8 cellular contexts compared by ENCODE assay signal in the genomic region with DNA sequence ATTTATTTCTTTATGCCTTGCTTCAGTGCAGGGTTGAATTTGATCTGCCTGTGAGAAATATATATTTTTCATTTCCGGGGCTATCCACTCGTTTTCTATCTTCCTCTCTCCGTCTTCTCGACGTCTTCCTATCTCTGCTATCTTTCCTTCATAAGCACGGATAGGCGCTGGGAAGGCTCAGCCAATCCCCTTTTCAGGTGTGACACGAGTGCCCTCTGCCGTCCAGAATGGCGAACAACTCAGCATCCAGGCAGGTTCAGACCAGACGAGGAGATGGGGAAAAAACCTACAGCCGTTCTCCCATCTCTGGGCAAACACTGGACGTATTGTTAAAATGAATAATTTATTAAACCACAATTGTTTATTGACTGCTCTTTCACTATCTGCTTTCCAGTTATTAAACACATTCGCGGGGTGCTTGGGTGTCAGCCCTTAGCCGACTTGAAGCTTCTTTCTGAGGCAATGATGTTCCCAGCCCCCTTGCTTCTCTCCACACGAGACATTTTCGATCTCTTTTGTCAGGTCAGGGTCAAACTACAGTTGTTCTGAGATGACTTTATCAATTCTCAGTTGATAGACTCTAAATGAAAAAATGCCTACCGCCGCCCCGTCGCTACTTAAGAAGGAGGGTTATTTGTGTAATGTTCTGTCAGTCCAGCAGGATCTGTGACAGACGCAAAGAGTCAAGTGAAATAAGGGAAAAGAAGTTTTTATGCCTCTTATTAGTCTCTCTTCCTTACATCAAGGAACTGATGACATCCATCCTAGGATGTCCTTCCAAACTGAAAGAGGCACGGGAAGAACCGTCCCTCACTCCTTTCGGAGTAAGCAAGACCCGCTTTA.
DNase-seq lines count a peak whose midpoint lies in the region; ATAC-seq and TF ChIP-seq lines count a peak whose summit lies in the region.

No MANE protein-coding gene starts in this region.

- intact Hi-C loops in CD4-positive, alpha-beta T cell (cut with DNase I, micrococcal nuclease): no loop called here

- no peaks in the 10 kb centered on the region for H3K4me1 Mint-ChIP-seq in CD4-positive, alpha-beta T cell (ENCODE audit: low read depth)

- H3K36me3 Mint-ChIP-seq in CD4-positive, alpha-beta T cell (ENCODE audit: low read depth): no peaks in the 10 kb centered on the region

- H3K36me3 ChIP-seq in RWPE2 (ENCODE audit: low read depth): no peaks in the 10 kb centered on the region

- no peak for ATAC-seq in CD4-positive, alpha-beta T cell (ENCODE audit: poor library complexity)
- ATAC-seq in RWPE2 (ENCODE audit: low read depth) (peak; percentile 99), GM21737 (IDR thresholded peaks at IDR 0.05; ENCODE audit: unreplicated experiment) (no peak)

- H3K9me3 Mint-ChIP-seq in CD4-positive, alpha-beta T cell: no peaks in the 10 kb centered on the region

- POLR2A ChIA-PET in CD4-positive, alpha-beta T cell (lab: Charles Lee): no interaction called here

- no peaks in the 10 kb centered on the region for H3K27me3 ChIP-seq in CD4-positive, alpha-beta T cell (ENCODE audit: control insufficient read depth, insufficient read depth, low read length)
- no peaks in the 10 kb centered on the region for H3K27me3 ChIP-seq in RWPE2 (ENCODE audit: insufficient read depth, poor library complexity, severe bottlenecking)

- no peak overlapping the region for H3K27ac Mint-ChIP-seq in CD4-positive, alpha-beta T cell

- H3K27me3 Mint-ChIP-seq in CD4-positive, alpha-beta T cell: peaks cover 14% of the 10 kb centered on the region

- no peaks in the 10 kb centered on the region for H3K4me1 ChIP-seq in RWPE2 (ENCODE audit: insufficient read depth, poor library complexity, severe bottlenecking)

- H3K4me3 ChIP-seq in RWPE2 (ENCODE audit: severe bottlenecking) (no peak overlapping the region), cardiac fibroblast (replicated peaks in 1 of 2; ENCODE audit: low read depth in 2 of 2, low read length in 2 of 2) (peak overlapping the region in 1 of 2 donors; percentile 29)

- no peaks in the 10 kb centered on the region for H3K9me3 ChIP-seq in CD4-positive, alpha-beta T cell (ENCODE audit: control insufficient read depth, low read length)
- no peaks in the 10 kb centered on the region for H3K9me3 ChIP-seq in RWPE2 (ENCODE audit: severe bottlenecking)

- DNase-seq in CD4-positive, alpha-beta T cell: peak in 6 of 10 experiments; percentile 12 to 40 (median 21)
- peak; percentile 15 for DNase-seq in GM19238 (ENCODE audit: insufficient read length, low spot score)
- DNase-seq in RWPE2 (ENCODE audit: low spot score): no peak
- DNase-seq in cardiac fibroblast (ENCODE audit: low read depth in 2 of 2): peak; percentile 72 to 82
- peak; percentile 64 for DNase-seq in kidney glomerular epithelial cell (lab: John Stamatoyannopoulos, UW)
- peak; percentile 49 for DNase-seq in stimulated activated CD4-positive, alpha-beta T cell treated with anti-CD3 and anti-CD28 coated beads, Interleukin-4, amount 100 ng/mL, for 1 hour

- peak; percentile 50 for TF ChIP-seq CTCF in CD4-positive, alpha-beta T cell (IDR thresholded peaks at IDR 0.05)
- TF ChIP-seq CTCF in LNCAP (IDR thresholded peaks at IDR 0.05) (peak; percentile 83), RWPE2 (IDR thresholded peaks at IDR 0.05; ENCODE audit: poor library complexity, severe bottlenecking) (peak; percentile 95), cardiac fibroblast (IDR thresholded peaks at IDR 0.05; ENCODE audit: low read depth, low read length) (peak; percentile 78)

- CTCF ChIA-PET in CD4-positive, alpha-beta T cell (lab: Charles Lee): no interaction called here

- no peak overlapping the region for H3K4me3 Mint-ChIP-seq in CD4-positive, alpha-beta T cell

- H3K27ac ChIP-seq in CD4-positive, alpha-beta T cell (ENCODE audit: low read depth, low read length): no peak overlapping the region
- no peak overlapping the region for H3K27ac ChIP-seq in RWPE2 (ENCODE audit: poor library complexity, severe bottlenecking)
